1 cellular context compared by ENCODE assay signal in the genomic region with DNA sequence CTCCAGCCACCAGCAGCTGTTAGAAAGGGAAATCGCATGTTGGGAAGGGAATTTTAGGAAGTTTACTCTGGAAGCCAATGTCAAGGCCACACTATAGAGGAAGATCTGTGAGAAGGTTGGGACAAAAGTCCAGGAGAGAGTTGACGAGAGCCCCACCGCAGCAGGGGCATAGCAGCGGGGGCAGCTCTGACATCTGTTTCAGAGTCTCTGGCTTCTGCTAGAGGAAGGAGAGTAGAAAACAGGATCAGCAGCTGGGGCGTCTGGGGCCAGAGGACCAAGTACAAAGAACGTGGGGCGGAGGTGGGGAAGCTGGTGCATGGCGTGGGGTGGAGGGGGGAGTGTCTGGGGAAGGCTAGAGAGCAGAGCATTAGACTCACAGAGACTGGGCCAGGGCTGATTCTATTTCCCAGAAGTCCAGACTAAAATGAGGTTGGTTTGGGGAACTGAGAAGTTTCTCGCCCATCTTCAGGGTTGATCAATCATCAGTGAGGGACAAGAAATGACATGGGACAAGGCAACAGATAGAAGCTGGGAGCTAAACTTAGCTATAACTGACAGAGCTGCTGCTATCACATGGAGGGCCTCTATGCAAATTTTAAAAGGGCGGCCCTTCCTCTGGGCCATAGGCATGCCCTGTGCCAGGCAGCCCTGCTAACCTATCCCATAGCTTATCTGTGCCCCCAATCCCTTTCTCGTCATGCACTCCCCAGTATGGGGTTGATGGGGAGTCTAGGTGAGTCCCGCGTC.
TF ChIP-seq lines count a peak whose summit lies in the region.

No MANE protein-coding gene starts in this region.

TF ChIP-seq in HepG2, 621 proteins besides CTCF, POLR2A, EP300 and RAD21 (continued from another document and continues in another):
- TF ChIP-seq SSRP1 (CRISPR knock-in tag; IDR thresholded peaks at IDR 0.05) (no peak), ZNF841 (CRISPR knock-in tag; IDR thresholded peaks at IDR 0.05; ENCODE audit: borderline replicate concordance) (no peak), BCL6 (CRISPR knock-in tag; IDR thresholded peaks at IDR 0.05) (peak; percentile 82), NCOR1 (IDR thresholded peaks at IDR 0.05; ENCODE audit: borderline replicate concordance, low read length) (peak; percentile 70; the same call in 1 of the 2 replicates), SCMH1 (CRISPR knock-in tag; IDR thresholded peaks at IDR 0.05; ENCODE audit: borderline replicate concordance) (no peak), FOXP1 (IDR thresholded peaks at IDR 0.05) (no peak), FOXP1 (CRISPR knock-in tag; IDR thresholded peaks at IDR 0.05) (0 out of 2 replicates have a peak, but pooled peaks have one; percentile 9), TOE1 (CRISPR knock-in tag; IDR thresholded peaks at IDR 0.05) (no peak), ZNF670 (CRISPR knock-in tag; IDR thresholded peaks at IDR 0.05; ENCODE audit: borderline replicate concordance) (0 out of 2 replicates have a peak, but pooled peaks have one; percentile 18), ZNF180 (CRISPR knock-in tag; IDR thresholded peaks at IDR 0.05; ENCODE audit: borderline replicate concordance, low read depth) (no peak), ZBTB20 (CRISPR knock-in tag; IDR thresholded peaks at IDR 0.05; ENCODE audit: borderline replicate concordance, low read depth) (no peak), ZNF816 (CRISPR knock-in tag; IDR thresholded peaks at IDR 0.05; ENCODE audit: borderline replicate concordance) (no peak), FOXA1 (IDR thresholded peaks at IDR 0.05) (no peak), FOXA1 (CRISPR knock-in tag; IDR thresholded peaks at IDR 0.05) (0 out of 2 replicates have a peak, but pooled peaks have one; percentile 68), MAF1 (CRISPR knock-in tag; IDR thresholded peaks at IDR 0.05; ENCODE audit: borderline replicate concordance) (no peak), ISL2 (CRISPR knock-in tag; IDR thresholded peaks at IDR 0.05) (peak; percentile 55; the same call in 1 of the 2 replicates), ZNF432 (CRISPR knock-in tag; IDR thresholded peaks at IDR 0.05; ENCODE audit: borderline replicate concordance) (no peak), RFX5 (IDR thresholded peaks at IDR 0.05; ENCODE audit: low read depth, low read length) (no peak), PRPF4 (IDR thresholded peaks at IDR 0.05; ENCODE audit: low read depth, low read length, poor library complexity, severe bottlenecking) (no peak), MAFG (CRISPR knock-in tag; IDR thresholded peaks at IDR 0.05) (no peak), CREM (IDR thresholded peaks at IDR 0.05) (peak; percentile 48; the same call in 1 of the 2 replicates), CREM (CRISPR knock-in tag; IDR thresholded peaks at IDR 0.05) (no peak), CAMTA2 (CRISPR knock-in tag; IDR thresholded peaks at IDR 0.05; ENCODE audit: borderline replicate concordance) (no peak), ZNF468 (CRISPR knock-in tag; IDR thresholded peaks at IDR 0.05) (no peak), MIER3 (CRISPR knock-in tag; IDR thresholded peaks at IDR 0.05; ENCODE audit: borderline replicate concordance) (no peak), ARNTL (CRISPR knock-in tag; IDR thresholded peaks at IDR 0.05) (no peak), CC2D1A (CRISPR knock-in tag; IDR thresholded peaks at IDR 0.05) (no peak), RBFOX2 (IDR thresholded peaks at IDR 0.05; ENCODE audit: low read depth, low read length) (0 out of 2 replicates have a peak, but pooled peaks have one; percentile 15), MBD4 (IDR thresholded peaks at IDR 0.05; ENCODE audit: borderline replicate concordance, low read length) (no peak), HNRNPK (IDR thresholded peaks at IDR 0.05; ENCODE audit: low read depth, low read length, poor library complexity, severe bottlenecking) (no peak), NKX3-1 (CRISPR knock-in tag; IDR thresholded peaks at IDR 0.05) (no peak), ZBTB7B (CRISPR knock-in tag; IDR thresholded peaks at IDR 0.05) (peak; percentile 63; the same call in 1 of the 2 replicates), RARA (CRISPR knock-in tag; IDR thresholded peaks at IDR 0.05) (peak; percentile 89), CBFB (CRISPR knock-in tag; IDR thresholded peaks at IDR 0.05) (no peak), ZNF614 (CRISPR knock-in tag; IDR thresholded peaks at IDR 0.05; ENCODE audit: borderline replicate concordance) (no peak), KDM3A (CRISPR knock-in tag; IDR thresholded peaks at IDR 0.05; ENCODE audit: low read depth) (no peak), PITX1 (CRISPR knock-in tag; IDR thresholded peaks at IDR 0.05) (no peak; the same call in 1 of the 2 replicates), NR2F1 (CRISPR knock-in tag; IDR thresholded peaks at IDR 0.05) (no peak), MAZ (IDR thresholded peaks at IDR 0.05; ENCODE audit: borderline replicate concordance, low read depth, low read length) (no peak), MAZ (CRISPR knock-in tag; IDR thresholded peaks at IDR 0.05; ENCODE audit: low read depth) (0 out of 2 replicates have a peak, but pooled peaks have one; percentile 16), SMAD9 (CRISPR knock-in tag; IDR thresholded peaks at IDR 0.05) (0 out of 2 replicates have a peak, but pooled peaks have one; percentile 23), ZNF570 (CRISPR knock-in tag; IDR thresholded peaks at IDR 0.05; ENCODE audit: borderline replicate concordance) (no peak), HNRNPH1 (optimal IDR thresholded peaks at IDR 0.05; ENCODE audit: low read depth, low read length) (no peak), IKZF1 (IDR thresholded peaks at IDR 0.05) (no peak), HDAC1 (CRISPR knock-in tag; IDR thresholded peaks at IDR 0.05) (peak; percentile 40; the same call in 1 of the 2 replicates), XRCC5 (optimal IDR thresholded peaks at IDR 0.05; ENCODE audit: low read length) (peak; percentile 14), MEIS1 (CRISPR knock-in tag; IDR thresholded peaks at IDR 0.05; ENCODE audit: borderline replicate concordance) (no peak), MTF1 (CRISPR knock-in tag; IDR thresholded peaks at IDR 0.05) (no peak), SAP130 (CRISPR knock-in tag; IDR thresholded peaks at IDR 0.05; ENCODE audit: low read depth) (peak; percentile 79), SATB2 (CRISPR knock-in tag; IDR thresholded peaks at IDR 0.05) (no peak), ZNF572 (CRISPR knock-in tag; IDR thresholded peaks at IDR 0.05) (no peak), ELF4 (CRISPR knock-in tag; IDR thresholded peaks at IDR 0.05; ENCODE audit: borderline replicate concordance) (peak; percentile 64; the same call in 1 of the 2 replicates), NONO (IDR thresholded peaks at IDR 0.05) (no peak), NONO (CRISPR knock-in tag; conservative IDR thresholded peaks at IDR 0.05) (peak; percentile 39; the same call in 1 of the 2 replicates), KDM5A (IDR thresholded peaks at IDR 0.05; ENCODE audit: borderline replicate concordance, low read length) (no peak), CEBPB (IDR thresholded peaks at IDR 0.05; ENCODE audit: borderline replicate concordance, low read depth, low read length) (no peak), ZNF382 (CRISPR knock-in tag; IDR thresholded peaks at IDR 0.05; ENCODE audit: borderline replicate concordance) (no peak)
- TF ChIP-seq, protein P1, sequence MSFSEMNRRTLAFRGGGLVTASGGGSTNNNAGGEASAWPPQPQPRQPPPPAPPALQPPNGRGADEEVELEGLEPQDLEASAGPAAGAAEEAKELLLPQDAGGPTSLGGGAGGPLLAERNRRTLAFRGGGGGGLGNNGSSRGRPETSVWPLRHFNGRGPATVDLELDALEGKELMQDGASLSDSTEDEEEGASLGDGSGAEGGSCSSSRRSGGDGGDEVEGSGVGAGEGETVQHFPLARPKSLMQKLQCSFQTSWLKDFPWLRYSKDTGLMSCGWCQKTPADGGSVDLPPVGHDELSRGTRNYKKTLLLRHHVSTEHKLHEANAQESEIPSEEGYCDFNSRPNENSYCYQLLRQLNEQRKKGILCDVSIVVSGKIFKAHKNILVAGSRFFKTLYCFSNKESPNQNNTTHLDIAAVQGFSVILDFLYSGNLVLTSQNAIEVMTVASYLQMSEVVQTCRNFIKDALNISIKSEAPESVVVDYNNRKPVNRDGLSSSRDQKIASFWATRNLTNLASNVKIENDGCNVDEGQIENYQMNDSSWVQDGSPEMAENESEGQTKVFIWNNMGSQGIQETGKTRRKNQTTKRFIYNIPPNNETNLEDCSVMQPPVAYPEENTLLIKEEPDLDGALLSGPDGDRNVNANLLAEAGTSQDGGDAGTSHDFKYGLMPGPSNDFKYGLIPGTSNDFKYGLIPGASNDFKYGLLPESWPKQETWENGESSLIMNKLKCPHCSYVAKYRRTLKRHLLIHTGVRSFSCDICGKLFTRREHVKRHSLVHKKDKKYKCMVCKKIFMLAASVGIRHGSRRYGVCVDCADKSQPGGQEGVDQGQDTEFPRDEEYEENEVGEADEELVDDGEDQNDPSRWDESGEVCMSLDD (CRISPR knock-in tag; IDR thresholded peaks at IDR 0.05; ENCODE audit: borderline replicate concordance), result 0 out of 2 replicates have a peak, but pooled peaks have one; percentile 67
- TF ChIP-seq, protein P2, sequence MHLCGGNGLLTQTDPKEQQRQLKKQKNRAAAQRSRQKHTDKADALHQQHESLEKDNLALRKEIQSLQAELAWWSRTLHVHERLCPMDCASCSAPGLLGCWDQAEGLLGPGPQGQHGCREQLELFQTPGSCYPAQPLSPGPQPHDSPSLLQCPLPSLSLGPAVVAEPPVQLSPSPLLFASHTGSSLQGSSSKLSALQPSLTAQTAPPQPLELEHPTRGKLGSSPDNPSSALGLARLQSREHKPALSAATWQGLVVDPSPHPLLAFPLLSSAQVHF (CRISPR knock-in tag; IDR thresholded peaks at IDR 0.05), result no peak
- TF ChIP-seq, protein P3, sequence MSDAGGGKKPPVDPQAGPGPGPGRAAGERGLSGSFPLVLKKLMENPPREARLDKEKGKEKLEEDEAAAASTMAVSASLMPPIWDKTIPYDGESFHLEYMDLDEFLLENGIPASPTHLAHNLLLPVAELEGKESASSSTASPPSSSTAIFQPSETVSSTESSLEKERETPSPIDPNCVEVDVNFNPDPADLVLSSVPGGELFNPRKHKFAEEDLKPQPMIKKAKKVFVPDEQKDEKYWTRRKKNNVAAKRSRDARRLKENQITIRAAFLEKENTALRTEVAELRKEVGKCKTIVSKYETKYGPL (CRISPR knock-in tag; IDR thresholded peaks at IDR 0.05), result no peak
- TF ChIP-seq, protein P4, sequence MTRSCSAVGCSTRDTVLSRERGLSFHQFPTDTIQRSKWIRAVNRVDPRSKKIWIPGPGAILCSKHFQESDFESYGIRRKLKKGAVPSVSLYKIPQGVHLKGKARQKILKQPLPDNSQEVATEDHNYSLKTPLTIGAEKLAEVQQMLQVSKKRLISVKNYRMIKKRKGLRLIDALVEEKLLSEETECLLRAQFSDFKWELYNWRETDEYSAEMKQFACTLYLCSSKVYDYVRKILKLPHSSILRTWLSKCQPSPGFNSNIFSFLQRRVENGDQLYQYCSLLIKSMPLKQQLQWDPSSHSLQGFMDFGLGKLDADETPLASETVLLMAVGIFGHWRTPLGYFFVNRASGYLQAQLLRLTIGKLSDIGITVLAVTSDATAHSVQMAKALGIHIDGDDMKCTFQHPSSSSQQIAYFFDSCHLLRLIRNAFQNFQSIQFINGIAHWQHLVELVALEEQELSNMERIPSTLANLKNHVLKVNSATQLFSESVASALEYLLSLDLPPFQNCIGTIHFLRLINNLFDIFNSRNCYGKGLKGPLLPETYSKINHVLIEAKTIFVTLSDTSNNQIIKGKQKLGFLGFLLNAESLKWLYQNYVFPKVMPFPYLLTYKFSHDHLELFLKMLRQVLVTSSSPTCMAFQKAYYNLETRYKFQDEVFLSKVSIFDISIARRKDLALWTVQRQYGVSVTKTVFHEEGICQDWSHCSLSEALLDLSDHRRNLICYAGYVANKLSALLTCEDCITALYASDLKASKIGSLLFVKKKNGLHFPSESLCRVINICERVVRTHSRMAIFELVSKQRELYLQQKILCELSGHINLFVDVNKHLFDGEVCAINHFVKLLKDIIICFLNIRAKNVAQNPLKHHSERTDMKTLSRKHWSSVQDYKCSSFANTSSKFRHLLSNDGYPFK (CRISPR knock-in tag; IDR thresholded peaks at IDR 0.05; ENCODE audit: borderline replicate concordance), result no peak
- TF ChIP-seq, protein P5, sequence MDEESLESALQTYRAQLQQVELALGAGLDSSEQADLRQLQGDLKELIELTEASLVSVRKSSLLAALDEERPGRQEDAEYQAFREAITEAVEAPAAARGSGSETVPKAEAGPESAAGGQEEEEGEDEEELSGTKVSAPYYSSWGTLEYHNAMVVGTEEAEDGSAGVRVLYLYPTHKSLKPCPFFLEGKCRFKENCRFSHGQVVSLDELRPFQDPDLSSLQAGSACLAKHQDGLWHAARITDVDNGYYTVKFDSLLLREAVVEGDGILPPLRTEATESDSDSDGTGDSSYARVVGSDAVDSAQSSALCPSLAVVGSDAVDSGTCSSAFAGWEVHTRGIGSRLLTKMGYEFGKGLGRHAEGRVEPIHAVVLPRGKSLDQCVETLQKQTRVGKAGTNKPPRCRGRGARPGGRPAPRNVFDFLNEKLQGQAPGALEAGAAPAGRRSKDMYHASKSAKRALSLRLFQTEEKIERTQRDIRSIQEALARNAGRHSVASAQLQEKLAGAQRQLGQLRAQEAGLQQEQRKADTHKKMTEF (CRISPR knock-in tag; IDR thresholded peaks at IDR 0.05), result no peak
- TF ChIP-seq, protein P6, sequence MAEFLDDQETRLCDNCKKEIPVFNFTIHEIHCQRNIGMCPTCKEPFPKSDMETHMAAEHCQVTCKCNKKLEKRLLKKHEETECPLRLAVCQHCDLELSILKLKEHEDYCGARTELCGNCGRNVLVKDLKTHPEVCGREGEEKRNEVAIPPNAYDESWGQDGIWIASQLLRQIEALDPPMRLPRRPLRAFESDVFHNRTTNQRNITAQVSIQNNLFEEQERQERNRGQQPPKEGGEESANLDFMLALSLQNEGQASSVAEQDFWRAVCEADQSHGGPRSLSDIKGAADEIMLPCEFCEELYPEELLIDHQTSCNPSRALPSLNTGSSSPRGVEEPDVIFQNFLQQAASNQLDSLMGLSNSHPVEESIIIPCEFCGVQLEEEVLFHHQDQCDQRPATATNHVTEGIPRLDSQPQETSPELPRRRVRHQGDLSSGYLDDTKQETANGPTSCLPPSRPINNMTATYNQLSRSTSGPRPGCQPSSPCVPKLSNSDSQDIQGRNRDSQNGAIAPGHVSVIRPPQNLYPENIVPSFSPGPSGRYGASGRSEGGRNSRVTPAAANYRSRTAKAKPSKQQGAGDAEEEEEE (CRISPR knock-in tag; IDR thresholded peaks at IDR 0.05; ENCODE audit: borderline replicate concordance), result no peak
- TF ChIP-seq, protein P7, sequence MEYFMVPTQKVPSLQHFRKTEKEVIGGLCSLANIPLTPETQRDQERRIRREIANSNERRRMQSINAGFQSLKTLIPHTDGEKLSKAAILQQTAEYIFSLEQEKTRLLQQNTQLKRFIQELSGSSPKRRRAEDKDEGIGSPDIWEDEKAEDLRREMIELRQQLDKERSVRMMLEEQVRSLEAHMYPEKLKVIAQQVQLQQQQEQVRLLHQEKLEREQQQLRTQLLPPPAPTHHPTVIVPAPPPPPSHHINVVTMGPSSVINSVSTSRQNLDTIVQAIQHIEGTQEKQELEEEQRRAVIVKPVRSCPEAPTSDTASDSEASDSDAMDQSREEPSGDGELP (IDR thresholded peaks at IDR 0.05; ENCODE audit: borderline replicate concordance, low read depth), result peak; percentile 74
